Comparison of ENCODE assay signal across 1 cellular context in the genomic region with DNA sequence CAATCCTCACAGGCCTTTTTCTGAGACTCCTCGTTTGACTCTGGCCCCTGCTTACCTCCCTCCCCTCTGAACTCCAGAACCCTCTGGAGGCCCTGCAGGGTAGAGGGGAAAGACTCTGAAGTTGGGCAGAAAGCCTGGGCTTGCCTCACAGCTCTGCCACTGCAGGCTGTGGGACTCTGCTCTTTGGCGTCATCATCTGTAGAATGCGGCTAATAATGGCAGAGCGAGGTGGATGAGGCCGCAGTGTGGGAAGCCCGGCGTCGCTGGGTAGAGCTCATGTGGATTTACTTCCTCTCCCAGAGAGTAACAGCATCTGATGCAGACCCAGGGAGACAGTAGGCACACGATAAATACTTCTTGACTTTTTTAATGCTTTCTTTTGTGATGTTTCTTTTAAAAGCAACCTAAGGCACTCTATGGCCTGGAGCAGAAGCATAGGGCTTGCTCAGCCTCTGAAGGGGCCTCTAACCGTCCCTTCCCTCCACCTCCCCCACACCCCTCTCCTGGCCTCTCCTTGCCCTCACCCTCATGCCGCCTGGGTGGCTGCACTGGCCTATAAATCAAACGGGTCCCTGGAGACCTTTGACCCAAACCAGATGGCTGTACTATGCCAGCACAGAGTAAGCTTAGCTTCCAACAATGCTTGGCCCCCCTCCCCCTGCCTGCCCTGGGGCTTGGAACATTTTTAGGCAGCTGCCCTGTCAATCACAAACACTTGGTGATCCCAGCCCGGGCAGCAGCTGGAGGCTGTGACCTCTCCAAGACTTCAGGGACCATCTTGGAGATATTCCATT.
TF ChIP-seq lines count a peak whose summit lies in the region.

No MANE protein-coding gene starts in this region.

TF ChIP-seq in WTC11, 78 proteins besides CTCF, POLR2A, EP300 and RAD21 (continued from another document):
- TF ChIP-seq, protein P1, sequence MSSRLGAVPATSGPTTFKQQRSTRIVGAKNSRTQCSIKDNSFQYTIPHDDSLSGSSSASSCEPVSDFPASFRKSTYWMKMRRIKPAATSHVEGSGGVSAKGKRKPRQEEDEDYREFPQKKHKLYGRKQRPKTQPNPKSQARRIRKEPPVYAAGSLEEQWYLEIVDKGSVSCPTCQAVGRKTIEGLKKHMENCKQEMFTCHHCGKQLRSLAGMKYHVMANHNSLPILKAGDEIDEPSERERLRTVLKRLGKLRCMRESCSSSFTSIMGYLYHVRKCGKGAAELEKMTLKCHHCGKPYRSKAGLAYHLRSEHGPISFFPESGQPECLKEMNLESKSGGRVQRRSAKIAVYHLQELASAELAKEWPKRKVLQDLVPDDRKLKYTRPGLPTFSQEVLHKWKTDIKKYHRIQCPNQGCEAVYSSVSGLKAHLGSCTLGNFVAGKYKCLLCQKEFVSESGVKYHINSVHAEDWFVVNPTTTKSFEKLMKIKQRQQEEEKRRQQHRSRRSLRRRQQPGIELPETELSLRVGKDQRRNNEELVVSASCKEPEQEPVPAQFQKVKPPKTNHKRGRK (CRISPR knock-in tag; IDR thresholded peaks at IDR 0.05; ENCODE audit: borderline replicate concordance) = no peak
- TF ChIP-seq MXD4 (CRISPR knock-in tag; IDR thresholded peaks at IDR 0.05; ENCODE audit: borderline replicate concordance) = no peak
